Comparison of ENCODE assay signal across 14 cellular contexts in genomic region chr22:46378499-46379300, GRCh38. TPM values are rescaled to one million over a fixed set of nuclear protein-coding genes. Genes with fewer than 3 reads are reported as not detected.
DNase-seq lines count a peak whose midpoint lies in the region; ATAC-seq and TF ChIP-seq lines count a peak whose summit lies in the region.
"Had no signal": no experiment of that assay in that cellular context is flagged by ENCODE, and none has a peak within 500 bp of the region (broad histone marks: within the 10 kb centered on the region; RNA-seq: fewer than 3 reads in every experiment).

No MANE protein-coding gene starts in this region.

- peak overlapping the region; percentile 84 for H3K27ac Mint-ChIP-seq in type B pancreatic cell
- H3K27ac Mint-ChIP-seq: activated CD4-positive, alpha-beta T cell treated with anti-CD3 and anti-CD28 coated beads, Interleukin-2, amount 10 ng/mL, durations not matched to agents 7 days and 5 days; activated naive CD8-positive, alpha-beta T cell treated with anti-CD3 and anti-CD28 coated beads, Interleukin-2, amount 50 U/mL, for 24 hours had no signal

- no peaks in the 10 kb centered on the region for H3K27me3 ChIP-seq in cardiac muscle cell
- no peaks in the 10 kb centered on the region for H3K27me3 ChIP-seq in duodenal mucosa (ENCODE audit: control insufficient read depth in 1 of 2, insufficient read depth in 2 of 2, low read length in 2 of 2)
- H3K27me3 ChIP-seq: gastrocnemius medialis had no signal

- H3K36me3 Mint-ChIP-seq in type B pancreatic cell: peaks cover 13% of the 10 kb centered on the region

- DNase-seq in cardiac muscle cell (ENCODE audit: low read depth in 1 of 2, low spot score in 1 of 2): no peak
- no peak for DNase-seq in left cardiac atrium
- DNase-seq in type B pancreatic cell (ENCODE audit: extremely low spot score, unreplicated experiment): no peak
- no peak for DNase-seq in OCI-M1 (lab: John Stamatoyannopoulos, UW)
- no peak for DNase-seq in activated gamma-delta T cell (lab: John Stamatoyannopoulos, UW)
- DNase-seq: activated CD4-positive, alpha-beta T cell treated with anti-CD3 and anti-CD28 coated beads, Interleukin-2, amount 10 ng/mL, durations not matched to agents 7 days and 5 days; activated naive CD8-positive, alpha-beta T cell treated with anti-CD3 and anti-CD28 coated beads, Interleukin-2, amount 50 U/mL, for 24 hours; activated T-cell treated with anti-CD3 and anti-CD28 coated beads, Interleukin-2, amount 50 U/mL, for 1 hour; gastrocnemius medialis; NCI-H1092 treated with DMSO at 0.1 percent for 48 hours had no signal

- H3K27ac ChIP-seq in cardiac muscle cell: peak overlapping the region; percentile 93
- no peak overlapping the region for H3K27ac ChIP-seq in duodenal mucosa (ENCODE audit: low read depth, low read length)
- H3K27ac ChIP-seq in mesodermal cell (ENCODE audit: low read depth, low read length, severe bottlenecking): peak overlapping the region; percentile 76
- H3K27ac ChIP-seq: SJCRH30 had no signal

- H3K4me1 Mint-ChIP-seq in type B pancreatic cell (ENCODE audit: unreplicated experiment): peaks cover 35% of the 10 kb centered on the region

- no peaks in the 10 kb centered on the region for H3K9me3 ChIP-seq in cardiac muscle cell (ENCODE audit: low read depth)
- peaks cover 0 to 4% of the 10 kb centered on the region in 2 donors for H3K9me3 ChIP-seq in duodenal mucosa (ENCODE audit: control insufficient read depth in 1 of 2, low read length in 2 of 2)
- peaks cover 3% of the 10 kb centered on the region for H3K9me3 ChIP-seq in mesodermal cell (ENCODE audit: control insufficient read depth, low read length)
- H3K9me3 ChIP-seq: gastrocnemius medialis had no signal

- peaks cover 8% of the 10 kb centered on the region for H3K36me3 ChIP-seq in cardiac muscle cell
- H3K36me3 ChIP-seq in duodenal mucosa (ENCODE audit: control insufficient read depth in 1 of 2, insufficient read depth in 2 of 2, low read length in 2 of 2): no peaks in the 10 kb centered on the region
- peaks cover 14% of the 10 kb centered on the region for H3K36me3 ChIP-seq in mesodermal cell (ENCODE audit: control insufficient read depth, insufficient read depth, low read length)
- H3K36me3 ChIP-seq: gastrocnemius medialis, SJCRH30 had no signal

- H3K27me3 Mint-ChIP-seq in type B pancreatic cell: peaks cover 4% of the 10 kb centered on the region
- H3K27me3 Mint-ChIP-seq: activated CD4-positive, alpha-beta T cell treated with anti-CD3 and anti-CD28 coated beads, Interleukin-2, amount 10 ng/mL, durations not matched to agents 7 days and 5 days had no signal

- H3K9me3 Mint-ChIP-seq in type B pancreatic cell: peaks cover 5% of the 10 kb centered on the region

- intact Hi-C loops in left cardiac atrium (cut with DNase I): no loop called here

- H3K4me1 ChIP-seq in cardiac muscle cell (ENCODE audit: low read depth): peaks cover 14% of the 10 kb centered on the region
- peaks cover 40 to 50% of the 10 kb centered on the region in 2 donors for H3K4me1 ChIP-seq in duodenal mucosa (ENCODE audit: control insufficient read depth in 1 of 2, insufficient read depth in 2 of 2, low read length in 2 of 2)
- peaks cover 16% of the 10 kb centered on the region for H3K4me1 ChIP-seq in mesodermal cell (ENCODE audit: control insufficient read depth, insufficient read depth, low read length, poor library complexity, severe bottlenecking)
- H3K4me1 ChIP-seq: gastrocnemius medialis had no signal

- 85 to 88% methylated on average over 30 of the region's 31 CpGs for whole genome bisulfite sequencing in mesodermal cell (ENCODE audit: insufficient coverage in 2 of 2), 2 experiments

- H3K9ac ChIP-seq in duodenal mucosa (ENCODE audit: low read depth in 1 of 2, low read length in 2 of 2): no peak overlapping the region

- peak overlapping the region; percentile 61 for H3K4me3 Mint-ChIP-seq in type B pancreatic cell
- H3K4me3 Mint-ChIP-seq: activated CD4-positive, alpha-beta T cell treated with anti-CD3 and anti-CD28 coated beads, Interleukin-2, amount 10 ng/mL, durations not matched to agents 7 days and 5 days; activated naive CD8-positive, alpha-beta T cell treated with anti-CD3 and anti-CD28 coated beads, Interleukin-2, amount 50 U/mL, for 24 hours had no signal

- no peak overlapping the region for H3K4me3 ChIP-seq in cardiac muscle cell
- H3K4me3 ChIP-seq in duodenal mucosa (ENCODE audit: low read depth in 1 of 2, low read length in 2 of 2): peak overlapping the region; percentile 46 to 54
- no peak overlapping the region for H3K4me3 ChIP-seq in mesodermal cell (ENCODE audit: extremely low read depth, insufficient read depth, low read length, poor library complexity, severe bottlenecking)
- H3K4me3 ChIP-seq: gastrocnemius medialis, SJCRH30 had no signal

- TF ChIP-seq CTCF in cardiac muscle cell (IDR thresholded peaks at IDR 0.05; ENCODE audit: low read depth, low read length) (no peak), type B pancreatic cell (conservative IDR thresholded peaks at IDR 0.05) (no peak)

- ATAC-seq in left cardiac atrium (no peak), GM19452 (IDR thresholded peaks at IDR 0.05; ENCODE audit: unreplicated experiment) (no peak)
- ATAC-seq: activated naive CD8-positive, alpha-beta T cell treated with anti-CD3 and anti-CD28 coated beads, Interleukin-2, amount 50 U/mL, for 24 hours had no signal

RNA-seq across cellular contexts. Expression of gene TRMU, which starts 43.2 kb away (rescaled TPM):
- total RNA-seq in cardiac muscle cell: 82.3 and 127 TPM in 2 replicates
- 130 and 155 TPM in 2 replicates for polyA plus RNA-seq in cardiac muscle cell
- total RNA-seq in left cardiac atrium: 10 to 100 TPM; 27.5 to 41.9 TPM
- 40.8 TPM for polyA plus RNA-seq in mesodermal cell (2013, experiment 1 of 2)
- 36.4 TPM for polyA plus RNA-seq in mesodermal cell (2013, experiment 2 of 2)
- 46.6 and 68.4 TPM in 2 replicates for total RNA-seq in type B pancreatic cell (ENCODE audit: low replicate concordance)

Comparison
In these comparisons a context has a peak if more than half of its experiments do, and no peak if none do; other contexts are left out.
1. H3K4me3 ChIP-seq: peak in duodenal mucosa (2 of 2); none in cardiac muscle cell (single experiment) and mesodermal cell (single experiment).